In genomic region chr15:67945951-67946700, GRCh38 we compare ENCODE assay signal across 8 cellular contexts.
DNase-seq lines count a peak whose midpoint lies in the region; ATAC-seq, FAIRE-seq and TF ChIP-seq lines count a peak whose summit lies in the region.

No MANE protein-coding gene starts in this region.

- CTCF ChIA-PET in PC-9 (lab: Charles Lee): no interaction called here

- no peak overlapping the region for H3K27ac Mint-ChIP-seq in T-helper 2 cell treated with Interferon-gamma antibody and Interleukin-4, amounts not matched to agents 5 μg/mL and 100 μg/mL, for 36 hours

- peaks cover 2% of the 10 kb centered on the region; the same call in 1 of the 2 replicates for H3F3A ChIP-seq in PC-9 (ENCODE audit: insufficient read depth, low read depth)

- H3K79me2 ChIP-seq in PC-9 (ENCODE audit: low read depth): no peaks in the 10 kb centered on the region

- POLR2A ChIA-PET in PC-9 (lab: Charles Lee; ENCODE audit: unreplicated experiment): interaction anchor here (0.6 to 1.1 kb wide), 4 partner anchors 16 to 198 kb away, joined by 4 to 18 read pairs (median 6); no protein-coding TSS in a partner anchor

- peaks cover 1% of the 10 kb centered on the region for H3K4me1 Mint-ChIP-seq in T-helper 2 cell treated with Interferon-gamma antibody and Interleukin-4, amounts not matched to agents 5 μg/mL and 100 μg/mL, for 36 hours (ENCODE audit: low read depth)

- BruUV-seq in PC-9 (replicated peaks; lab: Mats Ljungman, UMichigan): no TSS peak

- H2AFZ ChIP-seq in PC-9: 0 out of 2 replicates have a peak overlapping the region, but pooled peaks have one; percentile 63

- WGBS in esophagus squamous epithelium, 2 donors: 30 to 63% methylated on average over 3 to 5 of the region's 6 CpGs

- H3K27ac ChIP-seq in PC-9 (peak overlapping the region; percentile 54), esophagus squamous epithelium (peak overlapping the region in 3 of 4 donors; percentile 7 to 53 (median 23))

- intact Hi-C loops in PC-9 (cut with micrococcal nuclease; ENCODE audit: unreplicated experiment) (no loop called here), esophagus squamous epithelium (cut with DNase I) (no loop called here)

- TF ChIP-seq CTCF in GM06990 (IDR thresholded peaks at IDR 0.05; ENCODE audit: insufficient read depth, low read length, poor library complexity, severe bottlenecking) (no peak), PC-9 (conservative IDR thresholded peaks at IDR 0.05) (no peak), esophagus squamous epithelium (IDR thresholded peaks at IDR 0.05) (no peak)

- no peak for FAIRE-seq in urothelium cell line (lab: Jason Lieb, UNC)

- DNase-seq in GM06990 (ENCODE audit: extremely low read depth, insufficient read length): peak; percentile 25
- DNase-seq in PC-9: peak; percentile 72 to 77
- DNase-seq in esophagus squamous epithelium (lab: John Stamatoyannopoulos, UW): no peak
- DNase-seq in pons (ENCODE audit: low spot score): peak; percentile 20
- no peak for DNase-seq in T-helper 2 cell treated with Interferon-gamma antibody and Interleukin-4, amounts not matched to agents 5 μg/mL and 100 μg/mL, for 36 hours (ENCODE audit: low spot score)
- no peak for DNase-seq in urothelium cell line (ENCODE audit: low spot score)

- H3K9me3 ChIP-seq in PC-9 (ENCODE audit: insufficient read depth, low read depth) (no peaks in the 10 kb centered on the region), esophagus squamous epithelium (no peaks in the 10 kb centered on the region)

- H3K36me3 Mint-ChIP-seq in T-helper 2 cell treated with Interferon-gamma antibody and Interleukin-4, amounts not matched to agents 5 μg/mL and 100 μg/mL, for 36 hours (ENCODE audit: low read depth): no peaks in the 10 kb centered on the region

- no peaks in the 10 kb centered on the region for H3K27me3 ChIP-seq in GM06990 (replicated peaks; ENCODE audit: control insufficient read depth, insufficient read depth, low read length)
- no peaks in the 10 kb centered on the region for H3K27me3 ChIP-seq in PC-9 (ENCODE audit: insufficient read depth, low read depth)
- no peaks in the 10 kb centered on the region for H3K27me3 ChIP-seq in esophagus squamous epithelium

- no peak overlapping the region for H3K4me3 Mint-ChIP-seq in T-helper 2 cell treated with Interferon-gamma antibody and Interleukin-4, amounts not matched to agents 5 μg/mL and 100 μg/mL, for 36 hours

- no peaks in the 10 kb centered on the region for H3K27me3 Mint-ChIP-seq in T-helper 2 cell treated with Interferon-gamma antibody and Interleukin-4, amounts not matched to agents 5 μg/mL and 100 μg/mL, for 36 hours (ENCODE audit: low read depth)

- no peaks in the 10 kb centered on the region for H4K20me1 ChIP-seq in PC-9 (ENCODE audit: insufficient read depth)

- ATAC-seq in HG03565 (IDR thresholded peaks at IDR 0.05; ENCODE audit: unreplicated experiment) (no peak), HG03139 (IDR thresholded peaks at IDR 0.05; ENCODE audit: unreplicated experiment) (no peak)

- no peak for TF ChIP-seq POLR2A in esophagus squamous epithelium (IDR thresholded peaks at IDR 0.05)

- H3K4me1 ChIP-seq in PC-9 (replicated peaks; ENCODE audit: insufficient read depth) (peaks cover 28% of the 10 kb centered on the region), esophagus squamous epithelium (peaks cover 0 to 23% (median 10%) of the 10 kb centered on the region in 3 donors)

- no peaks in the 10 kb centered on the region for H3K9me2 ChIP-seq in PC-9 (ENCODE audit: insufficient read depth)

- no peaks in the 10 kb centered on the region for H3K9me3 Mint-ChIP-seq in T-helper 2 cell treated with Interferon-gamma antibody and Interleukin-4, amounts not matched to agents 5 μg/mL and 100 μg/mL, for 36 hours

- H3K36me3 ChIP-seq in GM06990 (ENCODE audit: control insufficient read depth, insufficient read depth, low read length) (no peaks in the 10 kb centered on the region), PC-9 (ENCODE audit: low read depth) (no peaks in the 10 kb centered on the region), esophagus squamous epithelium (no peaks in the 10 kb centered on the region)

- H3K4me3 ChIP-seq in GM06990 (replicated peaks; ENCODE audit: low read depth, low read length) (peak overlapping the region; percentile 52), PC-9 (no peak overlapping the region), esophagus squamous epithelium (no peak overlapping the region)

- peak overlapping the region; percentile 43 for H3K4me2 ChIP-seq in PC-9

Comparison
In these comparisons a context has a peak if more than half of its experiments do, and no peak if none do; other contexts are left out.
1. DNase-seq: peak in GM06990 (single experiment), PC-9 (2 of 2) and pons (single experiment); none in esophagus squamous epithelium (single experiment), T-helper 2 cell treated with Interferon-gamma antibody and Interleukin-4, amounts not matched to agents 5 μg/mL and 100 μg/mL, for 36 hours (single experiment) and urothelium cell line (single experiment).